In genomic region chr6:125280370-125281035, GRCh38 we compare ENCODE assay signal across 7 cellular contexts. TPM values are rescaled to one million over a fixed set of nuclear protein-coding genes. Genes with fewer than 3 reads are reported as not detected.
DNase-seq lines count a peak whose midpoint lies in the region; ATAC-seq and TF ChIP-seq lines count a peak whose summit lies in the region.
"Not testable (repeated sequence)": the region's sequence is repeated elsewhere in the genome, so short reads cannot be mapped to it uniquely, and the experiment has no call there.

No MANE protein-coding gene starts in this region.

- not testable (repeated sequence) for H3K79me1 ChIP-seq in trophoblast cell (ENCODE audit: low read length)

- not testable (repeated sequence) for H4K91ac ChIP-seq in trophoblast cell (ENCODE audit: low read depth, low read length)

- H3K79me2 ChIP-seq in GM23338 (replicated peaks; ENCODE audit: insufficient read depth), result peaks cover 32% of the 10 kb centered on the region; the same call in 1 of the 2 replicates
- not testable (repeated sequence) for H3K79me2 ChIP-seq in trophoblast cell (ENCODE audit: control insufficient read depth, insufficient read depth, low read length, poor library complexity)

- H2AK5ac ChIP-seq in trophoblast cell (ENCODE audit: low read length), result not testable (repeated sequence)

- H2BK5ac ChIP-seq in trophoblast cell (ENCODE audit: low read depth, low read length, poor library complexity), result not testable (repeated sequence)

- not testable (repeated sequence) for H2BK12ac ChIP-seq in trophoblast cell (ENCODE audit: low read length)

- H3K4me3 Mint-ChIP-seq in GM23338; effector memory CD8-positive, alpha-beta T cell: not testable (repeated sequence)
- peak overlapping the region; percentile 19 for H3K4me3 Mint-ChIP-seq in activated T-helper 17 cell treated with anti-CD3 and anti-CD28 coated beads, Interleukin-2, amount 50 U/mL, for 72 hours

- peak overlapping the region; percentile 37 for H3K18ac ChIP-seq in trophoblast cell (ENCODE audit: low read length)

- H3K27ac ChIP-seq in GM23338 (ENCODE audit: low read depth); trophoblast cell (ENCODE audit: low read depth, low read length): not testable (repeated sequence)

- peaks cover 16% of the 10 kb centered on the region; the same call in 1 of the 2 replicates for H3K36me3 ChIP-seq in GM23338 (ENCODE audit: insufficient read depth)
- peaks cover 10 to 11% of the 10 kb centered on the region in 2 experiments for H3K36me3 ChIP-seq in trophoblast cell (ENCODE audit: control insufficient read depth in 1 of 2, insufficient read depth in 2 of 2, low read length in 2 of 2)

- H3K36me3 Mint-ChIP-seq in GM23338 (ENCODE audit: low read depth), result peaks cover 69% of the 10 kb centered on the region
- peaks cover 95% of the 10 kb centered on the region for H3K36me3 Mint-ChIP-seq in activated T-helper 17 cell treated with anti-CD3 and anti-CD28 coated beads, Interleukin-2, amount 50 U/mL, for 72 hours (ENCODE audit: low read depth)
- H3K36me3 Mint-ChIP-seq in effector memory CD8-positive, alpha-beta T cell (ENCODE audit: insufficient read depth), result not testable (repeated sequence)

- H3K9me2 ChIP-seq in GM23338 (ENCODE audit: insufficient read depth), result not testable (repeated sequence)

- not testable (repeated sequence) for H4K12ac ChIP-seq in trophoblast cell (ENCODE audit: low read depth, low read length)

- H2BK120ac ChIP-seq in trophoblast cell (ENCODE audit: insufficient read depth, low read length, poor library complexity), result not testable (repeated sequence)

- H3K27ac Mint-ChIP-seq in GM23338; activated T-helper 17 cell treated with anti-CD3 and anti-CD28 coated beads, Interleukin-2, amount 50 U/mL, for 72 hours: not testable (repeated sequence)
- H3K27ac Mint-ChIP-seq in effector memory CD8-positive, alpha-beta T cell, result peak overlapping the region; percentile 33 to 73

- H3K27me3 ChIP-seq in GM23338 (ENCODE audit: insufficient read depth); trophoblast cell (ENCODE audit: insufficient read depth, low read length): not testable (repeated sequence)

- no CpG with 5 or more reads among the region's 11 CpGs for WGBS in trophoblast cell (ENCODE audit: extremely low coverage, insufficient coverage, insufficient read length)

- not testable (repeated sequence) for H4K20me1 ChIP-seq in GM23338 (replicated peaks; ENCODE audit: insufficient read depth)

- TF ChIP-seq CTCF in GM23338 (conservative IDR thresholded peaks at IDR 0.05; ENCODE audit: low read depth in 2 of 2), result not testable (repeated sequence)

- H3K27me3 Mint-ChIP-seq in GM23338 (ENCODE audit: insufficient read depth, low read depth, poor library complexity); activated T-helper 17 cell treated with anti-CD3 and anti-CD28 coated beads, Interleukin-2, amount 50 U/mL, for 72 hours; effector memory CD8-positive, alpha-beta T cell: not testable (repeated sequence)

- not testable (repeated sequence) for H3K14ac ChIP-seq in trophoblast cell (ENCODE audit: low read length)

- not testable (repeated sequence) for H3K9ac ChIP-seq in trophoblast cell (ENCODE audit: low read length)

- H3K9me3 Mint-ChIP-seq in GM23338, result peaks cover 13% of the 10 kb centered on the region; the same call in 2 of the 3 replicates
- peaks cover 10% of the 10 kb centered on the region for H3K9me3 Mint-ChIP-seq in activated T-helper 17 cell treated with anti-CD3 and anti-CD28 coated beads, Interleukin-2, amount 50 U/mL, for 72 hours
- H3K9me3 Mint-ChIP-seq in effector memory CD8-positive, alpha-beta T cell, result not testable (repeated sequence)

- not testable (repeated sequence) for H3K23ac ChIP-seq in trophoblast cell (ENCODE audit: low read length)

- H3K4me1 ChIP-seq in GM23338 (ENCODE audit: insufficient read depth); trophoblast cell (ENCODE audit: control insufficient read depth in 1 of 2, insufficient read depth in 2 of 2, low read length in 2 of 2): not testable (repeated sequence)

- H3K9me3 ChIP-seq in iPS-18c (ENCODE audit: control insufficient read depth, insufficient read depth, low read length); trophoblast cell (ENCODE audit: insufficient read depth, low read depth, low read length): not testable (repeated sequence)

- H3K4me3 ChIP-seq in GM23338; trophoblast cell (ENCODE audit: low read depth, low read length): not testable (repeated sequence)
- peak overlapping the region; percentile 15; the same call in 1 of the 2 replicates for H3K4me3 ChIP-seq in iPS-18c (ENCODE audit: insufficient read depth, low read depth, low read length)

- H4K8ac ChIP-seq in trophoblast cell (ENCODE audit: low read depth, low read length), result not testable (repeated sequence)

- DNase-seq in GM23338 (ENCODE audit: low spot score) (peak; percentile 69), NCI-H748 (lab: John Stamatoyannopoulos, UW; ENCODE audit: unreplicated experiment) (peak; percentile 10), mesenteric fat pad (ENCODE audit: low spot score) (peak; percentile 72)
- not testable (repeated sequence) for DNase-seq in effector memory CD8-positive, alpha-beta T cell; trophoblast cell

- H2AFZ ChIP-seq in GM23338; trophoblast cell (ENCODE audit: insufficient read depth, low read length, poor library complexity): not testable (repeated sequence)

- H3F3A ChIP-seq in GM23338 (replicated peaks; ENCODE audit: low read depth), result not testable (repeated sequence)

- not testable (repeated sequence) for H3K4me2 ChIP-seq in GM23338; trophoblast cell (ENCODE audit: low read length)

- not testable (repeated sequence) for H3K4ac ChIP-seq in trophoblast cell (ENCODE audit: low read depth, low read length)

- ATAC-seq in GM23338, result peak; percentile 87
- ATAC-seq in activated T-helper 17 cell treated with anti-CD3 and anti-CD28 coated beads, Interleukin-2, amount 50 U/mL, for 72 hours (replicated peaks), result peak; percentile 6
- not testable (repeated sequence) for ATAC-seq in effector memory CD8-positive, alpha-beta T cell (replicated peaks)

- peaks cover 16% of the 10 kb centered on the region; the same call in 2 of the 3 replicates for H3K4me1 Mint-ChIP-seq in GM23338
- peaks cover 24% of the 10 kb centered on the region for H3K4me1 Mint-ChIP-seq in activated T-helper 17 cell treated with anti-CD3 and anti-CD28 coated beads, Interleukin-2, amount 50 U/mL, for 72 hours
- H3K4me1 Mint-ChIP-seq in effector memory CD8-positive, alpha-beta T cell (ENCODE audit: low read depth in 2 of 2), result peaks cover 41 to 64% of the 10 kb centered on the region in 2 donors

RNA-seq across cellular contexts. Expression of gene HDDC2, which starts 21.3 kb away (rescaled TPM):
- 69.4 and 69.5 TPM in 2 replicates for total RNA-seq in GM23338 (2014; rRNA removed; shearing (Covaris generic))
- polyA plus RNA-seq in GM23338 (2016; fragmentation: Nextera tagmentation; extraction: Ambion mirVana), result 123 and 131 TPM in 2 replicates
- 10 to 100 TPM; 51.5 to 74.4 TPM for total RNA-seq in activated T-helper 17 cell treated with anti-CD3 and anti-CD28 coated beads, Interleukin-2, amount 50 U/mL, for 72 hours
- total RNA-seq in mesenteric fat pad, result 53.9 TPM
- polyA plus RNA-seq in trophoblast cell (2013), result 44.4 and 47.3 TPM in 2 replicates
